In genomic region chr3:124486324-124486723, GRCh38 we compare ENCODE assay signal across 19 cellular contexts.
DNase-seq lines count a peak whose midpoint lies in the region; ATAC-seq, FAIRE-seq and TF ChIP-seq lines count a peak whose summit lies in the region.
"Had no signal": no experiment of that assay in that cellular context is flagged by ENCODE, and none has a peak within 500 bp of the region (broad histone marks: within the 10 kb centered on the region; RNA-seq: fewer than 3 reads in every experiment).

No MANE protein-coding gene starts in this region.

- POLR2A ChIA-PET in IMR-90 (lab: Charles Lee; ENCODE audit: unreplicated experiment) = no interaction called here
- POLR2A ChIA-PET in WTC11 (lab: Charles Lee) = interaction anchor here (1.0 kb wide), 1 partner anchor 15 kb away, joined by 3 read pairs; no protein-coding TSS in a partner anchor
- POLR2A ChIA-PET in HEK293T (lab: Yijun Ruan, JAX) = no interaction called here

- no peak for FAIRE-seq in small intestine (lab: Jason Lieb, UNC)

- H2AFZ ChIP-seq in IMR-90 (replicated peaks; ENCODE audit: low read length, poor library complexity) = no peak overlapping the region

- H3K27me3 Mint-ChIP-seq in WTC11 (ENCODE audit: low read depth) = no peaks in the 10 kb centered on the region

- H3K79me1 ChIP-seq in IMR-90 (ENCODE audit: low read depth in 1 of 2, low read length in 2 of 2) = no peaks in the 10 kb centered on the region

- H3K36me3 ChIP-seq in IMR-90 (ENCODE audit: control insufficient read depth, insufficient read depth, low read length) = no peaks in the 10 kb centered on the region
- no peaks in the 10 kb centered on the region for H3K36me3 ChIP-seq in left lung
- no peaks in the 10 kb centered on the region for H3K36me3 ChIP-seq in small intestine (ENCODE audit: control insufficient read depth in 2 of 2, insufficient read depth in 2 of 2, low read length in 2 of 2)
- H3K36me3 ChIP-seq: thyroid gland had no signal

- no peaks in the 10 kb centered on the region for H3K9me3 Mint-ChIP-seq in WTC11
- H3K9me3 Mint-ChIP-seq: activated naive CD4-positive, alpha-beta T cell treated with anti-CD3 and anti-CD28 coated beads for 36 hours had no signal

- H3K9me1 ChIP-seq in IMR-90 (ENCODE audit: insufficient read depth, low read length) = peaks cover 7% of the 10 kb centered on the region; the same call in 1 of the 2 replicates

- H3K23ac ChIP-seq in IMR-90 (ENCODE audit: low read depth, low read length) = no peak overlapping the region

- no peak overlapping the region for H3K4me2 ChIP-seq in IMR-90 (ENCODE audit: low read depth, low read length)
- H3K4me2 ChIP-seq: KMS-11 had no signal

- peak; percentile 37; the same call in 1 of the 2 replicates for ATAC-seq in IMR-90 (ENCODE audit: low read depth)
- ATAC-seq in WTC11 = peak; percentile 77
- ATAC-seq in HG02759 (IDR thresholded peaks at IDR 0.05; ENCODE audit: unreplicated experiment) = no peak
- no peak for ATAC-seq in left lung
- ATAC-seq: activated CD4-positive, alpha-beta T cell treated with anti-CD3 and anti-CD28 coated beads for 36 hours had no signal

- no peaks in the 10 kb centered on the region; the same call in 1 of the 2 replicates for H3K4me1 ChIP-seq in IMR-90 (ENCODE audit: control insufficient read depth, insufficient read depth, low read length)
- H3K4me1 ChIP-seq in left lung = no peaks in the 10 kb centered on the region
- H3K4me1 ChIP-seq in small intestine (ENCODE audit: control insufficient read depth in 2 of 2, insufficient read depth in 1 of 2, low read depth in 1 of 2, low read length in 1 of 2) = no peaks in the 10 kb centered on the region
- H3K4me1 ChIP-seq: esophagus squamous epithelium had no signal

- BruUV-seq in IMR-90 (replicated peaks; lab: Mats Ljungman, UMichigan) = no TSS peak

- H3K4me3 Mint-ChIP-seq in WTC11 = no peak overlapping the region
- H3K4me3 Mint-ChIP-seq: activated CD4-positive, alpha-beta T cell treated with anti-CD3 and anti-CD28 coated beads for 36 hours; activated naive CD4-positive, alpha-beta T cell treated with anti-CD3 and anti-CD28 coated beads for 36 hours; B cell had no signal

- CTCF ChIA-PET in IMR-90 (lab: Yijun Ruan, JAX) = interaction anchor here (1.1 kb wide), 1 partner anchor 73 kb away, joined by 3 read pairs; no protein-coding TSS in a partner anchor
- CTCF ChIA-PET in WTC11 (lab: Charles Lee) = interaction anchor here (0.5 to 3.2 kb wide), 14 partner anchors 15 to 135 kb away, joined by 3 to 22 read pairs (median 4); no protein-coding TSS in a partner anchor
- CTCF ChIA-PET in HEK293T (lab: Yijun Ruan, JAX) = interaction anchor here (0.6 to 0.9 kb wide), 3 partner anchors 20 to 111 kb away, joined by 3 to 5 read pairs (median 5); no protein-coding TSS in a partner anchor

- TF ChIP-seq RAD21 in IMR-90 (IDR thresholded peaks at IDR 0.05; ENCODE audit: low read length) = no peak

- no CpG with 5 or more reads among the region's 2 CpGs for WGBS in IMR-90 (ENCODE audit: extremely low coverage in 2 of 2, insufficient read length in 1 of 2), 2 experiments
- 51 to 78% (median 69%) methylated on average over 2 of the region's 2 CpGs for WGBS in small intestine, 3 donors

- H3K27me3 ChIP-seq in IMR-90 (ENCODE audit: control insufficient read depth, insufficient read depth, low read length) = no peaks in the 10 kb centered on the region
- no peaks in the 10 kb centered on the region for H3K27me3 ChIP-seq in left lung
- no peaks in the 10 kb centered on the region for H3K27me3 ChIP-seq in small intestine (ENCODE audit: control insufficient read depth in 2 of 2, insufficient read depth in 2 of 2, low read length in 2 of 2)
- H3K27me3 ChIP-seq: esophagus squamous epithelium, thyroid gland had no signal

- no peak overlapping the region for H3K56ac ChIP-seq in IMR-90 (ENCODE audit: extremely low read depth, insufficient read depth, low read length)

- no peak overlapping the region for H2BK20ac ChIP-seq in IMR-90 (ENCODE audit: low read depth, low read length)

- H4K91ac ChIP-seq in IMR-90 (ENCODE audit: insufficient read depth, low read depth, low read length) = no peak overlapping the region

- H3K9me3 ChIP-seq in IMR-90 (ENCODE audit: control insufficient read depth, insufficient read depth, low read length) (no peaks in the 10 kb centered on the region), left lung (no peaks in the 10 kb centered on the region), small intestine (ENCODE audit: control insufficient read depth, low read depth) (no peaks in the 10 kb centered on the region)
- H3K9me3 ChIP-seq: esophagus squamous epithelium, thyroid gland had no signal

- intact Hi-C loops in IMR-90 (cut with micrococcal nuclease) = no loop called here
- intact Hi-C loops in left lung (cut with DNase I) = no loop called here

- dilution Hi-C loops in IMR-90 (cut with HindIII; ENCODE audit: low sequenced_read_pairs, unreplicated experiment) = no loop called here

- no peak for TF ChIP-seq POLR2A in IMR-90 (IDR thresholded peaks at IDR 0.05; ENCODE audit: low read depth, low read length)

- no peak overlapping the region for H2BK120ac ChIP-seq in IMR-90 (ENCODE audit: low read depth, low read length)

- H3K36me3 Mint-ChIP-seq in WTC11 = no peaks in the 10 kb centered on the region

- H3K27ac ChIP-seq in C4-2B = no peak overlapping the region
- no peak overlapping the region for H3K27ac ChIP-seq in IMR-90 (ENCODE audit: insufficient read depth, low read length)
- no peak overlapping the region for H3K27ac ChIP-seq in left lung
- no peak overlapping the region for H3K27ac ChIP-seq in small intestine (ENCODE audit: low read depth in 1 of 2, low read length in 1 of 2)
- H3K27ac ChIP-seq: esophagus squamous epithelium, HL-60, KMS-11, thyroid gland had no signal

- H4K20me1 ChIP-seq in IMR-90 (ENCODE audit: insufficient read depth, low read length) = no peaks in the 10 kb centered on the region; the same call in 1 of the 2 replicates

- no peak for DNase-seq in IMR-90
- DNase-seq in WTC11 (ENCODE audit: low spot score) = no peak
- DNase-seq in medulla oblongata (ENCODE audit: extremely low spot score) = peak; percentile 60
- no peak for DNase-seq in HEK293T (ENCODE audit: extremely low spot score)
- DNase-seq in left lung = no peak
- DNase-seq in small intestine = no peak
- DNase-seq: activated CD4-positive, alpha-beta T cell treated with anti-CD3 and anti-CD28 coated beads for 36 hours; activated naive CD4-positive, alpha-beta T cell treated with anti-CD3 and anti-CD28 coated beads for 36 hours; dermis blood vessel endothelial cell; esophagus squamous epithelium; NCI-H1105 treated with DMSO at 0.1 percent for 48 hours; SHP77 treated with DMSO at 0.1 percent for 48 hours; stimulated activated CD4-positive, alpha-beta T cell treated with anti-CD3 and anti-CD28 coated beads, Interleukin-4, amount 100 ng/mL, for 24 hours; thyroid gland had no signal

- H3K27ac Mint-ChIP-seq in WTC11 = no peak overlapping the region
- H3K27ac Mint-ChIP-seq: activated CD4-positive, alpha-beta T cell treated with anti-CD3 and anti-CD28 coated beads for 36 hours; activated naive CD4-positive, alpha-beta T cell treated with anti-CD3 and anti-CD28 coated beads for 36 hours; B cell had no signal

- no peak overlapping the region for H4K8ac ChIP-seq in IMR-90 (ENCODE audit: low read depth in 2 of 2, low read length in 2 of 2)

- H3K4me1 Mint-ChIP-seq in WTC11 = no peaks in the 10 kb centered on the region; the same call in 1 of the 2 replicates
- H3K4me1 Mint-ChIP-seq: activated CD4-positive, alpha-beta T cell treated with anti-CD3 and anti-CD28 coated beads for 36 hours; B cell had no signal

- H3K14ac ChIP-seq in IMR-90 (replicated peaks; ENCODE audit: low read depth, low read length) = no peak overlapping the region

- no peak overlapping the region for H2AK5ac ChIP-seq in IMR-90 (ENCODE audit: low read depth, low read length)

- H3K4ac ChIP-seq in IMR-90 (ENCODE audit: low read depth, low read length) = no peak overlapping the region

- no peak overlapping the region for H3K18ac ChIP-seq in IMR-90 (ENCODE audit: low read depth, low read length)

- in situ Hi-C loops in IMR-90 (cut with MboI; ENCODE audit: low sequenced_read_pairs) = no loop called here

- H2BK15ac ChIP-seq in IMR-90 (ENCODE audit: low read depth, low read length) = no peak overlapping the region

- no peak overlapping the region for H2BK5ac ChIP-seq in IMR-90 (ENCODE audit: low read depth, low read length, poor library complexity, severe bottlenecking)

- no peak overlapping the region for H3K9ac ChIP-seq in IMR-90 (ENCODE audit: low read depth, low read length)
- H3K9ac ChIP-seq: KMS-11 had no signal

- H4K5ac ChIP-seq in IMR-90 (ENCODE audit: low read depth, low read length) = no peak overlapping the region

- no peak overlapping the region for H3K4me3 ChIP-seq in IMR-90 (ENCODE audit: insufficient read depth, low read depth, low read length)
- H3K4me3 ChIP-seq in left lung = no peak overlapping the region
- no peak overlapping the region for H3K4me3 ChIP-seq in small intestine (ENCODE audit: low read depth in 1 of 2, low read length in 2 of 2)
- H3K4me3 ChIP-seq: esophagus squamous epithelium, thyroid gland had no signal

- peak; percentile 28 for TF ChIP-seq CTCF in C4-2B (conservative IDR thresholded peaks at IDR 0.05)
- TF ChIP-seq CTCF in IMR-90 (conservative IDR thresholded peaks at IDR 0.05; ENCODE audit: low read depth, low read length) = 0 out of 2 replicates have a peak, but pooled peaks have one; percentile 8
- TF ChIP-seq CTCF in WTC11 (IDR thresholded peaks at IDR 0.05) = no peak
- TF ChIP-seq CTCF in left lung (IDR thresholded peaks at IDR 0.05) = no peak

- H2AK9ac ChIP-seq in IMR-90 (replicated peaks; ENCODE audit: low read depth, low read length, poor library complexity) = no peak overlapping the region

TF ChIP-seq in IMR-90, 13 proteins besides CTCF, POLR2A, EP300 and RAD21 (continues in another document):
- TF ChIP-seq MAZ (IDR thresholded peaks at IDR 0.05; ENCODE audit: borderline replicate concordance, low read depth, low read length) (no peak), CHD1 (IDR thresholded peaks at IDR 0.05; ENCODE audit: low read depth, low read length) (no peak), RCOR1 (IDR thresholded peaks at IDR 0.05; ENCODE audit: insufficient replicate concordance, low read length) (no peak)

TF ChIP-seq in HEK293T, 16 proteins besides CTCF, POLR2A, EP300 and RAD21 (continues in another document):
- no peak for TF ChIP-seq PKNOX1 (IDR thresholded peaks at IDR 0.05)
- no peak for TF ChIP-seq FOXM1 (IDR thresholded peaks at IDR 0.05; ENCODE audit: borderline replicate concordance)
- no peak for TF ChIP-seq SP1 (IDR thresholded peaks at IDR 0.05)
- no peak for TF ChIP-seq HDGF (IDR thresholded peaks at IDR 0.05; ENCODE audit: borderline replicate concordance)
- TF ChIP-seq NFRKB (IDR thresholded peaks at IDR 0.05) = no peak
- no peak for TF ChIP-seq BHLHE40 (IDR thresholded peaks at IDR 0.05; ENCODE audit: borderline replicate concordance)

Comparison
In these comparisons a context has a peak if more than half of its experiments do, and no peak if none do; other contexts are left out.
1. CTCF ChIP-seq: peak in C4-2B (single experiment) and IMR-90 (single experiment); none in WTC11 (single experiment) and left lung (0 of 2).
2. ATAC-seq: peak in IMR-90 (single experiment) and WTC11 (single experiment); none in HG02759 (single experiment) and left lung (single experiment).